In genomic region chr21:41675574-41675973, GRCh38 we compare ENCODE assay signal across 18 cellular contexts.
DNase-seq lines count a peak whose midpoint lies in the region; ATAC-seq lines count a peak whose summit lies in the region.
"Had no signal": no experiment of that assay in that cellular context is flagged by ENCODE, and none has a peak within 500 bp of the region (broad histone marks: within the 10 kb centered on the region; RNA-seq: fewer than 3 reads in every experiment).

No MANE protein-coding gene starts in this region.

- no peaks in the 10 kb centered on the region for H3K36me3 Mint-ChIP-seq in activated naive CD8-positive, alpha-beta T cell treated with anti-CD3 and anti-CD28 coated beads, Interleukin-2, amount 50 U/mL, for 24 hours (ENCODE audit: low read depth)
- H3K36me3 Mint-ChIP-seq: CD14-positive monocyte; CD8-positive, alpha-beta memory T cell had no signal

- no peaks in the 10 kb centered on the region for H3K9me3 ChIP-seq in SJSA1 (replicated peaks)
- H3K9me3 ChIP-seq: BLaER1 treated with 17β-estradiol and CSF1 and Interleukin-3, amounts not matched to agents 10 nM and 100 nM had no signal

- H3K9me3 Mint-ChIP-seq in activated naive CD8-positive, alpha-beta T cell treated with anti-CD3 and anti-CD28 coated beads, Interleukin-2, amount 50 U/mL, for 24 hours: no peaks in the 10 kb centered on the region
- H3K9me3 Mint-ChIP-seq: CD4-positive, alpha-beta T cell; CD8-positive, alpha-beta memory T cell had no signal

- DNase-seq in M059J (ENCODE audit: low read depth) (peak; percentile 53), SJSA1 (ENCODE audit: low read depth in 1 of 2, low spot score in 2 of 2) (peak in 1 of 2 experiments; percentile 43), myocyte (ENCODE audit: low read depth) (peak; percentile 53), NCI-H2227 treated with DMSO at 0.1 percent for 48 hours (lab: John Stamatoyannopoulos, UW) (no peak), Right ventricle myocardium inferior (ENCODE audit: missing footprints) (no peak)
- no peak for DNase-seq in activated naive CD8-positive, alpha-beta T cell treated with anti-CD3 and anti-CD28 coated beads, Interleukin-2, amount 50 U/mL, for 24 hours
- DNase-seq: CD4-positive, alpha-beta T cell; CD8-positive, alpha-beta memory T cell; DMS 273 treated with DMSO at 0.1 percent for 48 hours; DMS79; GF-D8; GM23248; H7; HCEC 1CT had no signal

- no peak overlapping the region for H3K4me3 Mint-ChIP-seq in activated naive CD8-positive, alpha-beta T cell treated with anti-CD3 and anti-CD28 coated beads, Interleukin-2, amount 50 U/mL, for 24 hours
- H3K4me3 Mint-ChIP-seq: B cell; CD14-positive monocyte; CD4-positive, alpha-beta T cell; CD8-positive, alpha-beta memory T cell had no signal

- H3K27ac ChIP-seq in SJSA1: peak overlapping the region; percentile 86; the same call in 1 of the 2 replicates
- H3K27ac ChIP-seq: BLaER1 treated with 17β-estradiol and CSF1 and Interleukin-3, amounts not matched to agents 10 nM and 100 nM; GM23248 had no signal

- no peaks in the 10 kb centered on the region for H3K27me3 ChIP-seq in SJSA1 (replicated peaks)

- no peak for ATAC-seq in HG03432 (IDR thresholded peaks at IDR 0.05; ENCODE audit: unreplicated experiment)
- ATAC-seq in activated naive CD8-positive, alpha-beta T cell treated with anti-CD3 and anti-CD28 coated beads, Interleukin-2, amount 50 U/mL, for 24 hours: no peak
- no peak for ATAC-seq in Right ventricle myocardium inferior

- no peak overlapping the region for H3K4me3 ChIP-seq in SJSA1
- H3K4me3 ChIP-seq: BLaER1 treated with 17β-estradiol and CSF1 and Interleukin-3, amounts not matched to agents 10 nM and 100 nM; GM23248 had no signal

- peaks cover 66% of the 10 kb centered on the region for H3K4me1 ChIP-seq in SJSA1 (replicated peaks)

- no peaks in the 10 kb centered on the region for H3K36me3 ChIP-seq in SJSA1
- H3K36me3 ChIP-seq: BLaER1 treated with 17β-estradiol and CSF1 and Interleukin-3, amounts not matched to agents 10 nM and 100 nM had no signal

- no peak overlapping the region for H3K27ac Mint-ChIP-seq in activated naive CD8-positive, alpha-beta T cell treated with anti-CD3 and anti-CD28 coated beads, Interleukin-2, amount 50 U/mL, for 24 hours
- H3K27ac Mint-ChIP-seq: B cell; CD14-positive monocyte; CD4-positive, alpha-beta T cell; CD8-positive, alpha-beta memory T cell had no signal

- peaks cover 13% of the 10 kb centered on the region for H3K27me3 Mint-ChIP-seq in activated naive CD8-positive, alpha-beta T cell treated with anti-CD3 and anti-CD28 coated beads, Interleukin-2, amount 50 U/mL, for 24 hours

- peaks cover 5% of the 10 kb centered on the region for H3K4me1 Mint-ChIP-seq in activated naive CD8-positive, alpha-beta T cell treated with anti-CD3 and anti-CD28 coated beads, Interleukin-2, amount 50 U/mL, for 24 hours
- H3K4me1 Mint-ChIP-seq: B cell had no signal

- intact Hi-C loops in Right ventricle myocardium inferior (cut with DNase I): no loop called here

Comparison
In these comparisons a context has a peak if more than half of its experiments do, and no peak if none do; other contexts are left out.
1. DNase-seq: peak in M059J (single experiment) and myocyte (single experiment); none in activated naive CD8-positive, alpha-beta T cell treated with anti-CD3 and anti-CD28 coated beads, Interleukin-2, amount 50 U/mL, for 24 hours (single experiment), NCI-H2227 treated with DMSO at 0.1 percent for 48 hours (single experiment) and Right ventricle myocardium inferior (single experiment).